Comparison of ENCODE assay signal across 1 cellular context in the genomic region with DNA sequence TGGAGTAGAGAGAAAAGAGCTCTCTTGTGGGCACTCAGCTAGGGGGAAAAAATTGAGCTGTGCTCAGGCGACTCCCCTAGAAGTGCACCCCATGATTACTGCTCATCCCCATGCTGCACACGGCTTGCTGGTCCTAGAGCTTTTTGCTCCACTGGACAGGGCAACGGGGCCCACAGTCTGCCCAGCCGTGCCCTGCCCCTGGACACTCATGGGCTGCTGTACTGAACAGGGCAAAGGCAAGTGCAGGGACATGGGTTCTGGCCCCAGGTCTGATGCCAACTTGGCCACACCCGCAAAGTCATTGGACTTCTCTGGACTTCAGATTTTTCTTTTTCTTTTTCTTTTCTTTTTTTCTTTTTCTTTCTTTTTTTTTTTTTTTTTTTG.
TF ChIP-seq lines count a peak whose summit lies in the region.

No MANE protein-coding gene starts in this region.

TF ChIP-seq in HepG2, 621 proteins besides CTCF, POLR2A, EP300 and RAD21:
- TF ChIP-seq PAWR (CRISPR knock-in tag; IDR thresholded peaks at IDR 0.05; ENCODE audit: borderline replicate concordance): no peak
- TF ChIP-seq, protein P1, sequence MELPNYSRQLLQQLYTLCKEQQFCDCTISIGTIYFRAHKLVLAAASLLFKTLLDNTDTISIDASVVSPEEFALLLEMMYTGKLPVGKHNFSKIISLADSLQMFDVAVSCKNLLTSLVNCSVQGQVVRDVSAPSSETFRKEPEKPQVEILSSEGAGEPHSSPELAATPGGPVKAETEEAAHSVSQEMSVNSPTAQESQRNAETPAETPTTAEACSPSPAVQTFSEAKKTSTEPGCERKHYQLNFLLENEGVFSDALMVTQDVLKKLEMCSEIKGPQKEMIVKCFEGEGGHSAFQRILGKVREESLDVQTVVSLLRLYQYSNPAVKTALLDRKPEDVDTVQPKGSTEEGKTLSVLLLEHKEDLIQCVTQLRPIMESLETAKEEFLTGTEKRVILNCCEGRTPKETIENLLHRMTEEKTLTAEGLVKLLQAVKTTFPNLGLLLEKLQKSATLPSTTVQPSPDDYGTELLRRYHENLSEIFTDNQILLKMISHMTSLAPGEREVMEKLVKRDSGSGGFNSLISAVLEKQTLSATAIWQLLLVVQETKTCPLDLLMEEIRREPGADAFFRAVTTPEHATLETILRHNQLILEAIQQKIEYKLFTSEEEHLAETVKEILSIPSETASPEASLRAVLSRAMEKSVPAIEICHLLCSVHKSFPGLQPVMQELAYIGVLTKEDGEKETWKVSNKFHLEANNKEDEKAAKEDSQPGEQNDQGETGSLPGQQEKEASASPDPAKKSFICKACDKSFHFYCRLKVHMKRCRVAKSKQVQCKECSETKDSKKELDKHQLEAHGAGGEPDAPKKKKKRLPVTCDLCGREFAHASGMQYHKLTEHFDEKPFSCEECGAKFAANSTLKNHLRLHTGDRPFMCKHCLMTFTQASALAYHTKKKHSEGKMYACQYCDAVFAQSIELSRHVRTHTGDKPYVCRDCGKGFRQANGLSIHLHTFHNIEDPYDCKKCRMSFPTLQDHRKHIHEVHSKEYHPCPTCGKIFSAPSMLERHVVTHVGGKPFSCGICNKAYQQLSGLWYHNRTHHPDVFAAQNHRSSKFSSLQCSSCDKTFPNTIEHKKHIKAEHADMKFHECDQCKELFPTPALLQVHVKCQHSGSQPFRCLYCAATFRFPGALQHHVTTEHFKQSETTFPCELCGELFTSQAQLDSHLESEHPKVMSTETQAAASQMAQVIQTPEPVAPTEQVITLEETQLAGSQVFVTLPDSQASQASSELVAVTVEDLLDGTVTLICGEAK (IDR thresholded peaks at IDR 0.05): no peak
- TF ChIP-seq, protein P1 (CRISPR knock-in tag; IDR thresholded peaks at IDR 0.05): no peak
- no peak for TF ChIP-seq ATF1 (CRISPR knock-in tag; IDR thresholded peaks at IDR 0.05)
